ENCODE assay signal across 22 cellular contexts in genomic region chr5:33092719-33093118, GRCh38.
DNase-seq lines count a peak whose midpoint lies in the region; ATAC-seq and TF ChIP-seq lines count a peak whose summit lies in the region.
"Had no signal": no experiment of that assay in that cellular context is flagged by ENCODE, and none has a peak within 500 bp of the region (broad histone marks: within the 10 kb centered on the region; RNA-seq: fewer than 3 reads in every experiment).

No MANE protein-coding gene starts in this region.

- H2BK120ac ChIP-seq in H9 (ENCODE audit: low read depth, low read length, poor library complexity, severe bottlenecking): no peak overlapping the region

- no peak overlapping the region for H4K5ac ChIP-seq in H9 (ENCODE audit: insufficient read length, low read depth, low read length)

- H3K79me2 ChIP-seq in H9 (ENCODE audit: insufficient read depth, low read length) (no peaks in the 10 kb centered on the region), neural progenitor cell (ENCODE audit: low read depth) (no peaks in the 10 kb centered on the region)

- no peaks in the 10 kb centered on the region for H3K27me3 Mint-ChIP-seq in H9 (ENCODE audit: low read depth)
- H3K27me3 Mint-ChIP-seq in neural progenitor cell (ENCODE audit: insufficient read depth, low read depth): no peaks in the 10 kb centered on the region
- H3K27me3 Mint-ChIP-seq: CD4-positive, alpha-beta memory T cell had no signal

- no CpG with 5 or more reads among the region's 3 CpGs for WGBS in H9 (ENCODE audit: extremely low coverage, insufficient read length, low lambda C conversion rate)

- H3K4me1 Mint-ChIP-seq in H9: peaks cover 5 to 9% of the 10 kb centered on the region in 2 experiments; a peak in 3 of 4 replicates
- no peaks in the 10 kb centered on the region for H3K4me1 Mint-ChIP-seq in neural progenitor cell
- H3K4me1 Mint-ChIP-seq: CD4-positive, alpha-beta memory T cell had no signal

- H3K4ac ChIP-seq in H9 (ENCODE audit: low read depth, low read length): no peak overlapping the region

- ATAC-seq in upper lobe of right lung (peak; percentile 35), GM19324 (IDR thresholded peaks at IDR 0.05; ENCODE audit: low FRiP score, unreplicated experiment) (no peak), left colon (no peak)
- ATAC-seq: GM23338 had no signal

- no peaks in the 10 kb centered on the region for H3K36me3 Mint-ChIP-seq in H9 (ENCODE audit: insufficient read depth in 1 of 3, low read depth in 3 of 3)
- H3K36me3 Mint-ChIP-seq in neural progenitor cell: no peaks in the 10 kb centered on the region
- H3K36me3 Mint-ChIP-seq: CD4-positive, alpha-beta memory T cell had no signal

- no peak overlapping the region for H3K27ac Mint-ChIP-seq in H9
- H3K27ac Mint-ChIP-seq in neural progenitor cell: no peak overlapping the region
- H3K27ac Mint-ChIP-seq: CD4-positive, alpha-beta memory T cell; GM23338 had no signal

- peak overlapping the region; percentile 87 for H4K8ac ChIP-seq in H9 (replicated peaks; ENCODE audit: insufficient read length, low read depth, low read length)

- H2AFZ ChIP-seq in H9 (ENCODE audit: low read length): no peak overlapping the region
- no peak overlapping the region for H2AFZ ChIP-seq in neural progenitor cell (replicated peaks)

- H3K4me3 Mint-ChIP-seq in H9 (no peak overlapping the region), neural progenitor cell (peak overlapping the region; percentile 40)
- H3K4me3 Mint-ChIP-seq: CD4-positive, alpha-beta memory T cell; GM23338 had no signal

- H2BK15ac ChIP-seq in H9 (ENCODE audit: low read depth, low read length): no peak overlapping the region; the same call in 1 of the 2 replicates

- H2BK20ac ChIP-seq in H9 (ENCODE audit: low read depth, low read length, poor library complexity, severe bottlenecking): no peak overlapping the region

- no peaks in the 10 kb centered on the region for H3F3A ChIP-seq in neural progenitor cell (ENCODE audit: low read depth)

- H2AK5ac ChIP-seq in H9 (ENCODE audit: insufficient read length, low read length): no peak overlapping the region

- H4K20me1 ChIP-seq in H9 (ENCODE audit: control insufficient read depth, insufficient read depth, insufficient read length) (peaks cover 3% of the 10 kb centered on the region), neural progenitor cell (ENCODE audit: low read depth) (no peaks in the 10 kb centered on the region)

- no peaks in the 10 kb centered on the region for H3K79me1 ChIP-seq in H9 (ENCODE audit: insufficient read depth, low read depth, low read length, poor library complexity, severe bottlenecking)

- H3K9me3 ChIP-seq in H9 (ENCODE audit: control insufficient read depth, low read depth, low read length) (no peaks in the 10 kb centered on the region), adipocyte (ENCODE audit: control insufficient read depth, low read length) (no peaks in the 10 kb centered on the region), neural progenitor cell (ENCODE audit: low read depth) (no peaks in the 10 kb centered on the region), upper lobe of right lung (no peaks in the 10 kb centered on the region)
- H3K9me3 ChIP-seq: SJSA1 had no signal

- no peak overlapping the region; the same call in 1 of the 2 replicates for H3K14ac ChIP-seq in H9 (ENCODE audit: insufficient read depth, low read length)

- no peak for DNase-seq in H9
- no peak for DNase-seq in adipocyte (ENCODE audit: low read depth)
- no peak for DNase-seq in neural progenitor cell (ENCODE audit: low spot score)
- no peak for DNase-seq in upper lobe of right lung
- DNase-seq in activated effector memory CD4-positive, alpha-beta T cell treated with anti-CD3 and anti-CD28 coated beads, Interleukin-2, amount 50 U/mL, for 16 hours: no peak
- DNase-seq in left colon: no peak
- DNase-seq: C1 segment of cervical spinal cord; CD4-positive, alpha-beta memory T cell; COR-L47; DMS53; HCEC 1CT; KBM-7; MG63; NCI-H1105 treated with DMSO at 0.1 percent for 48 hours; NCI-H146; NCI-H2029; NCI-H526 treated with DMSO at 0.1 percent for 48 hours; Right ventricle myocardium superior; RPMI8226 had no signal

- H3T11ph ChIP-seq in H9 (ENCODE audit: low read length): no peak overlapping the region

- no peaks in the 10 kb centered on the region for H3K27me3 ChIP-seq in H9 (ENCODE audit: insufficient read depth, low read length)
- H3K27me3 ChIP-seq in adipocyte (replicated peaks; ENCODE audit: control insufficient read depth, insufficient read depth, low read length): no peaks in the 10 kb centered on the region
- no peaks in the 10 kb centered on the region for H3K27me3 ChIP-seq in neural progenitor cell
- no peaks in the 10 kb centered on the region for H3K27me3 ChIP-seq in upper lobe of right lung
- H3K27me3 ChIP-seq: MG63, SJSA1 had no signal

- H3K9me3 Mint-ChIP-seq in H9: peaks cover 0 to 2% of the 10 kb centered on the region in 2 experiments; a peak in 3 of 5 replicates
- peaks cover 2% of the 10 kb centered on the region for H3K9me3 Mint-ChIP-seq in neural progenitor cell
- H3K9me3 Mint-ChIP-seq: GM23338 had no signal

- no peak overlapping the region for H2BK12ac ChIP-seq in H9 (ENCODE audit: insufficient read length, low read depth, low read length)

- H3K4me2 ChIP-seq in H9 (ENCODE audit: insufficient read depth, insufficient read length, low read length) (no peak overlapping the region), neural progenitor cell (no peak overlapping the region)
- H3K4me2 ChIP-seq: GM23338 had no signal

- H3K23ac ChIP-seq in H9 (ENCODE audit: insufficient read length, low read depth, low read length): peak overlapping the region; percentile 91

- TF ChIP-seq CTCF in H9 (conservative IDR thresholded peaks at IDR 0.05) (no peak), neural progenitor cell (IDR thresholded peaks at IDR 0.05) (no peak), upper lobe of right lung (IDR thresholded peaks at IDR 0.05) (no peak)

- H2BK5ac ChIP-seq in H9 (ENCODE audit: insufficient read length, low read length): no peak overlapping the region

- H3K56ac ChIP-seq in H9 (ENCODE audit: insufficient read length, low read depth, low read length): no peak overlapping the region

- H3K27ac ChIP-seq in H9 (ENCODE audit: insufficient read length, low read depth, low read length) (no peak overlapping the region), neural progenitor cell (no peak overlapping the region), upper lobe of right lung (no peak overlapping the region)

- H3K36me3 ChIP-seq in adipocyte (ENCODE audit: control insufficient read depth, insufficient read depth, low read length, severe bottlenecking) (no peaks in the 10 kb centered on the region), neural progenitor cell (no peaks in the 10 kb centered on the region), upper lobe of right lung (no peaks in the 10 kb centered on the region)
- H3K36me3 ChIP-seq: MG63, SJSA1 had no signal

- intact Hi-C loops in upper lobe of right lung (cut with DNase I): no loop called here
- intact Hi-C loops in left colon (cut with DNase I, micrococcal nuclease): no loop called here

- H3K4me3 ChIP-seq in adipocyte (ENCODE audit: low read length): peak overlapping the region; percentile 34
- no peak overlapping the region for H3K4me3 ChIP-seq in neural progenitor cell
- H3K4me3 ChIP-seq in upper lobe of right lung: no peak overlapping the region
- H3K4me3 ChIP-seq: GM23338, MG63, SJSA1 had no signal

- H3K23me2 ChIP-seq in H9 (ENCODE audit: insufficient read length, low read depth, low read length, poor library complexity, severe bottlenecking): no peaks in the 10 kb centered on the region

- H3K4me1 ChIP-seq in H9 (ENCODE audit: insufficient read depth, low read length): no peaks in the 10 kb centered on the region; the same call in 1 of the 2 replicates
- H3K4me1 ChIP-seq in adipocyte (ENCODE audit: control insufficient read depth, insufficient read depth, low read length): peaks cover 41% of the 10 kb centered on the region
- H3K4me1 ChIP-seq in neural progenitor cell: no peaks in the 10 kb centered on the region
- H3K4me1 ChIP-seq in upper lobe of right lung: peaks cover 5% of the 10 kb centered on the region

- H4K91ac ChIP-seq in H9 (ENCODE audit: insufficient read length, low read depth, low read length): no peak overlapping the region

- H3K9ac ChIP-seq in H9 (ENCODE audit: extremely low read depth, insufficient read length, low read length) (no peak overlapping the region), adipocyte (ENCODE audit: low read length) (peak overlapping the region; percentile 43), neural progenitor cell (no peak overlapping the region)

- peak overlapping the region; percentile 7 for H3K18ac ChIP-seq in H9 (ENCODE audit: insufficient read length, low read depth, low read length)
